In genomic region chr15:80502782-80503181, GRCh38 we compare ENCODE assay signal across 28 cellular contexts.
DNase-seq lines count a peak whose midpoint lies in the region; ATAC-seq and TF ChIP-seq lines count a peak whose summit lies in the region.
"Had no signal": no experiment of that assay in that cellular context is flagged by ENCODE, and none has a peak within 500 bp of the region (broad histone marks: within the 10 kb centered on the region; RNA-seq: fewer than 3 reads in every experiment).

No MANE protein-coding gene starts in this region.

- H3K27me3 ChIP-seq in heart left ventricle (no peaks in the 10 kb centered on the region), upper lobe of left lung (no peaks in the 10 kb centered on the region), Peyer's patch (no peaks in the 10 kb centered on the region)
- H3K27me3 ChIP-seq: adrenal gland, pancreas, right lobe of liver, uterus had no signal

- no peak for TF ChIP-seq CTCF in brain (conservative IDR thresholded peaks at IDR 0.05)
- TF ChIP-seq CTCF in heart left ventricle (IDR thresholded peaks at IDR 0.05): no peak
- no peak for TF ChIP-seq CTCF in neural crest cell (conservative IDR thresholded peaks at IDR 0.05)
- no peak for TF ChIP-seq CTCF in upper lobe of left lung (IDR thresholded peaks at IDR 0.05)
- TF ChIP-seq CTCF in Peyer's patch (IDR thresholded peaks at IDR 0.05): no peak

- peak overlapping the region in 4 of 5 experiments; percentile 8 to 59 (median 45) for H3K27ac Mint-ChIP-seq in brain
- H3K27ac Mint-ChIP-seq in neural crest cell (ENCODE audit: unreplicated experiment): peak overlapping the region; percentile 68
- H3K27ac Mint-ChIP-seq: activated CD4-positive, alpha-beta T cell treated with anti-CD3 and anti-CD28 coated beads, Interleukin-2, amount 10 ng/mL, durations not matched to agents 7 days and 5 days; naive B cell; stimulated activated naive CD8-positive, alpha-beta T cell treated with anti-CD3 and anti-CD28 coated beads, Interleukin-15, Interleukin-2, amounts not matched to agents 100 ng/mL and 50 ng/mL, for 24 hours; T-helper 2 cell treated with Interferon-gamma antibody and Interleukin-4, amounts not matched to agents 5 μg/mL and 100 μg/mL, for 36 hours had no signal

- ATAC-seq in heart left ventricle (peak in 3 of 4 donors; percentile 44 to 71 (median 61)), upper lobe of left lung (ENCODE audit: low FRiP score in 2 of 2) (no peak)
- ATAC-seq: GM12878, HepG2, right lobe of liver had no signal

- H3K4me1 Mint-ChIP-seq in brain (peaks cover 18% of the 10 kb centered on the region), neural crest cell (peaks cover 50% of the 10 kb centered on the region)
- H3K4me1 Mint-ChIP-seq: activated CD4-positive, alpha-beta T cell treated with anti-CD3 and anti-CD28 coated beads, Interleukin-2, amount 10 ng/mL, durations not matched to agents 7 days and 5 days; CD14-positive monocyte; naive B cell had no signal

- H3K4me3 ChIP-seq in heart left ventricle (no peak overlapping the region), upper lobe of left lung (no peak overlapping the region), Peyer's patch (no peak overlapping the region)
- H3K4me3 ChIP-seq: adrenal gland, GM12878, HAP-1, pancreas, right lobe of liver, uterus had no signal

- intact Hi-C loops in heart left ventricle (cut with DNase I): no loop called here

- H3K36me3 ChIP-seq in heart left ventricle: no peaks in the 10 kb centered on the region
- H3K36me3 ChIP-seq in upper lobe of left lung: no peaks in the 10 kb centered on the region
- no peaks in the 10 kb centered on the region for H3K36me3 ChIP-seq in Peyer's patch
- H3K36me3 ChIP-seq: adrenal gland, HAP-1, pancreas, right lobe of liver, uterus had no signal

- H3K9me3 ChIP-seq in heart left ventricle (peaks cover 0 to 2% (median 0%) of the 10 kb centered on the region in 12 donors), upper lobe of left lung (peaks cover 0 to 2% (median 0%) of the 10 kb centered on the region in 4 donors), Peyer's patch (no peaks in the 10 kb centered on the region)
- H3K9me3 ChIP-seq: adrenal gland, HAP-1, pancreas, right lobe of liver, uterus had no signal

- H3K4me3 Mint-ChIP-seq in brain (no peak overlapping the region), neural crest cell (no peak overlapping the region)
- H3K4me3 Mint-ChIP-seq: activated CD4-positive, alpha-beta T cell treated with anti-CD3 and anti-CD28 coated beads, Interleukin-2, amount 10 ng/mL, durations not matched to agents 7 days and 5 days; CD14-positive monocyte; stimulated activated naive CD8-positive, alpha-beta T cell treated with anti-CD3 and anti-CD28 coated beads, Interleukin-15, Interleukin-2, amounts not matched to agents 100 ng/mL and 50 ng/mL, for 24 hours; T-helper 2 cell treated with Interferon-gamma antibody and Interleukin-4, amounts not matched to agents 5 μg/mL and 100 μg/mL, for 36 hours had no signal

- TF ChIP-seq POLR2A in heart left ventricle (IDR thresholded peaks at IDR 0.05): no peak
- no peak for TF ChIP-seq POLR2A in upper lobe of left lung (IDR thresholded peaks at IDR 0.05)
- TF ChIP-seq POLR2A in Peyer's patch (IDR thresholded peaks at IDR 0.05): no peak

- peaks cover 0 to 4% (median 0%) of the 10 kb centered on the region in 5 experiments for H3K9me3 Mint-ChIP-seq in brain
- H3K9me3 Mint-ChIP-seq in neural crest cell: no peaks in the 10 kb centered on the region
- H3K9me3 Mint-ChIP-seq: stimulated activated naive CD8-positive, alpha-beta T cell treated with anti-CD3 and anti-CD28 coated beads, Interleukin-15, Interleukin-2, amounts not matched to agents 100 ng/mL and 50 ng/mL, for 24 hours; T-helper 2 cell treated with Interferon-gamma antibody and Interleukin-4, amounts not matched to agents 5 μg/mL and 100 μg/mL, for 36 hours had no signal

- H3K27ac ChIP-seq in heart left ventricle (peak overlapping the region in 4 of 12 donors; percentile 23 to 43 (median 28)), upper lobe of left lung (peak overlapping the region; percentile 14 to 64 (median 34)), Peyer's patch (no peak overlapping the region)
- H3K27ac ChIP-seq: pancreas, right lobe of liver, VCaP had no signal

- WGBS in heart left ventricle, 4 donors: 39 to 51% (median 42%) methylated on average over 3 of the region's 3 CpGs
- WGBS in upper lobe of left lung, 2 donors: 80 to 82% methylated on average over 2 to 3 of the region's 3 CpGs

- H3K27me3 Mint-ChIP-seq in brain (no peaks in the 10 kb centered on the region), neural crest cell (ENCODE audit: low read depth) (no peaks in the 10 kb centered on the region)
- H3K27me3 Mint-ChIP-seq: activated CD4-positive, alpha-beta T cell treated with anti-CD3 and anti-CD28 coated beads, Interleukin-2, amount 10 ng/mL, durations not matched to agents 7 days and 5 days had no signal

- H3K4me1 ChIP-seq in heart left ventricle (peaks cover 0 to 25% (median 6%) of the 10 kb centered on the region in 12 donors), upper lobe of left lung (peaks cover 0 to 5% (median 0%) of the 10 kb centered on the region in 4 donors), Peyer's patch (no peaks in the 10 kb centered on the region)
- H3K4me1 ChIP-seq: adrenal gland, HAP-1, pancreas, right lobe of liver, uterus had no signal

- DNase-seq in heart left ventricle: peak in 2 of 5 donors; percentile 32 to 54
- no peak for DNase-seq in neural crest cell (ENCODE audit: low read depth, low spot score)
- no peak for DNase-seq in upper lobe of left lung
- no peak for DNase-seq in ureter (ENCODE audit: low spot score)
- no peak for DNase-seq in Peyer's patch
- DNase-seq in NCI-H1436 (lab: John Stamatoyannopoulos, UW): no peak
- DNase-seq: activated CD4-positive, alpha-beta T cell treated with anti-CD3 and anti-CD28 coated beads, Interleukin-2, amount 10 ng/mL, durations not matched to agents 7 days and 5 days; activated naive CD4-positive, alpha-beta T cell treated with Interleukin-2 at 50 U/mL for 16 hours; activated T-cell treated with anti-CD3 and anti-CD28 coated beads, Interleukin-2, amount 50 U/mL, for 48 hours; adrenal gland; Calu3; cortex of kidney; mesendoderm; naive B cell; NCI-H1048; NCI-H1930; NCI-H69; pancreas; right lobe of liver; uterus had no signal

- TF ChIP-seq EP300 in upper lobe of left lung (IDR thresholded peaks at IDR 0.05): no peak

- H3K36me3 Mint-ChIP-seq in brain (peaks cover 8% of the 10 kb centered on the region), neural crest cell (ENCODE audit: low read depth) (peaks cover 22% of the 10 kb centered on the region)
- H3K36me3 Mint-ChIP-seq: CD14-positive monocyte, naive B cell had no signal

Comparison
In these comparisons a context has a peak if more than half of its experiments do, and no peak if none do; other contexts are left out.
1. ATAC-seq: peak in heart left ventricle (3 of 4); none in upper lobe of left lung (0 of 2).
2. H3K27ac ChIP-seq: peak in upper lobe of left lung (4 of 4); none in Peyer's patch (0 of 4).